8 cellular contexts compared by ENCODE assay signal in genomic region chr16:4734730-4735575, GRCh38. TPM values are rescaled to one million over a fixed set of nuclear protein-coding genes. Genes with fewer than 3 reads are reported as not detected.
A peak's percentile ranks its signal among the peaks of the same experiment; 100 is the strongest.
DNase-seq lines count a peak whose midpoint lies in the region; ATAC-seq and TF ChIP-seq lines count a peak whose summit lies in the region.

No MANE protein-coding gene starts in this region.

- POLR2A ChIA-PET in BJ (lab: Charles Lee) = interaction anchor here (0.6 kb wide), 1 partner anchor 208 kb away, joined by 3 read pairs; no protein-coding TSS in a partner anchor
- POLR2A ChIA-PET in activated CD4-positive, alpha-beta memory T cell treated with anti-CD3 and anti-CD28 coated beads for 36 hours (lab: Charles Lee) = interaction anchor here (0.8 to 1.9 kb wide), 7 partner anchors 32 to 259 kb away, joined by 3 to 9 read pairs (median 5); partner anchors contain the start of genes GLYR1, HMOX2, NUDT16L1 and ROGDI

- H3K4me3 ChIP-seq in BJ (ENCODE audit: low read depth, low read length) (peak overlapping the region; percentile 86), lung (peak overlapping the region; percentile 92)

- H3K4me3 Mint-ChIP-seq in activated CD4-positive, alpha-beta memory T cell treated with anti-CD3 and anti-CD28 coated beads for 36 hours = peak overlapping the region; percentile 86

- H3K36me3 Mint-ChIP-seq in activated CD4-positive, alpha-beta memory T cell treated with anti-CD3 and anti-CD28 coated beads for 36 hours = no peaks in the 10 kb centered on the region

- H3K9me3 ChIP-seq in lung (ENCODE audit: control insufficient read depth in 2 of 2, insufficient read depth in 1 of 2, low read length in 1 of 2) = no peaks in the 10 kb centered on the region

- peaks cover 1% of the 10 kb centered on the region; the same call in 1 of the 2 replicates for H3K36me3 ChIP-seq in BJ (ENCODE audit: control insufficient read depth, insufficient read depth, low read length)
- H3K36me3 ChIP-seq in lung (ENCODE audit: control insufficient read depth in 2 of 2, insufficient read depth in 2 of 2, low read length in 2 of 2) = peaks cover 0 to 4% of the 10 kb centered on the region in 2 donors

- peaks cover 0 to 2% of the 10 kb centered on the region in 2 donors for H3K4me1 ChIP-seq in lung (ENCODE audit: control insufficient read depth in 2 of 2, insufficient read depth in 2 of 2, low read length in 2 of 2)

- ATAC-seq in GM19043 (IDR thresholded peaks at IDR 0.05; ENCODE audit: low read depth, unreplicated experiment) = peak; percentile 51
- ATAC-seq in HG03280 (IDR thresholded peaks at IDR 0.05; ENCODE audit: unreplicated experiment) = peak; percentile 67
- peak; percentile 84 for ATAC-seq in lung (ENCODE audit: insufficient read depth, low FRiP score)

- no peaks in the 10 kb centered on the region for H3K27me3 Mint-ChIP-seq in activated CD4-positive, alpha-beta memory T cell treated with anti-CD3 and anti-CD28 coated beads for 36 hours

- CTCF ChIA-PET in BJ (lab: Yijun Ruan, JAX) = interaction anchor here (0.8 to 1.3 kb wide), 3 partner anchors 12 to 332 kb away, joined by 3 to 5 read pairs (median 5); no protein-coding TSS in a partner anchor
- CTCF ChIA-PET in activated CD4-positive, alpha-beta memory T cell treated with anti-CD3 and anti-CD28 coated beads for 36 hours (lab: Charles Lee) = interaction anchor here (1.0 to 2.4 kb wide), 7 partner anchors 17 to 321 kb away, joined by 3 to 11 read pairs (median 5); partner anchors contain the start of genes MGRN1, ROGDI and ZNF500

- peaks cover 17% of the 10 kb centered on the region for H3K4me1 Mint-ChIP-seq in activated CD4-positive, alpha-beta memory T cell treated with anti-CD3 and anti-CD28 coated beads for 36 hours (ENCODE audit: low read depth)

- H3K27me3 ChIP-seq in BJ (ENCODE audit: control insufficient read depth, insufficient read depth, low read length) = no peaks in the 10 kb centered on the region
- H3K27me3 ChIP-seq in lung (ENCODE audit: control insufficient read depth, insufficient read depth) = no peaks in the 10 kb centered on the region

- intact Hi-C loops in activated CD4-positive, alpha-beta memory T cell treated with anti-CD3 and anti-CD28 coated beads for 36 hours (cut with micrococcal nuclease) = loop anchor here (1.0 to 10.0 kb wide), 5 partner anchors 33 to 360 kb away; partner anchors contain the start of genes EEF2KMT, NUDT16L1 and ROGDI

- DNase-seq in BJ (ENCODE audit: low read depth) = peak; percentile 7
- peak; percentile 93 for DNase-seq in NCI-H69 (lab: John Stamatoyannopoulos, UW)
- DNase-seq in activated CD4-positive, alpha-beta memory T cell treated with anti-CD3 and anti-CD28 coated beads for 36 hours = peak; percentile 94
- DNase-seq in ecto neural progenitor cell (ENCODE audit: low spot score) = peak; percentile 93
- peak; percentile 91 for DNase-seq in lung (ENCODE audit: low spot score)
- DNase-seq in stimulated activated CD4-positive, alpha-beta T cell treated with anti-CD3 and anti-CD28 coated beads, TNF-alpha, amount 100 ng/mL, for 1 hour (ENCODE audit: low read depth in 3 of 3, low spot score in 1 of 3) = peak; percentile 83 to 91 (median 85)

- peak overlapping the region; percentile 58 to 90 for H3K27ac ChIP-seq in lung (ENCODE audit: low read depth in 1 of 2, low read length in 1 of 2)

- no peaks in the 10 kb centered on the region for H3K9me3 Mint-ChIP-seq in activated CD4-positive, alpha-beta memory T cell treated with anti-CD3 and anti-CD28 coated beads for 36 hours

- 6 to 7% methylated on average over 38 of the region's 38 CpGs for WGBS in lung, 2 donors

- TF ChIP-seq CTCF in BJ (IDR thresholded peaks at IDR 0.05; ENCODE audit: insufficient read depth, low read depth, low read length) = no peak
- TF ChIP-seq CTCF in lung (IDR thresholded peaks at IDR 0.05; ENCODE audit: control extremely low read depth, extremely low read depth) = no peak

- peak overlapping the region; percentile 69 for H3K27ac Mint-ChIP-seq in activated CD4-positive, alpha-beta memory T cell treated with anti-CD3 and anti-CD28 coated beads for 36 hours

RNA-seq across cellular contexts. Expression of gene DNAAF8, which starts 0.6 kb away (rescaled TPM):
- polyA plus RNA-seq in BJ (2011; rRNA removed) (1.9 and 2.2 TPM in 2 replicates), lung (1 to 10 TPM; 4.3 to 4.9 TPM)
- 2.0 and 3.5 TPM in 2 replicates for polyA minus RNA-seq in BJ (2011; rRNA and poly(A)+ RNA removed)
- under 1 TPM in 1 of 2 experiments, not detected in 1; 0.31 TPM for total RNA-seq in activated CD4-positive, alpha-beta memory T cell treated with anti-CD3 and anti-CD28 coated beads for 36 hours
- 10 to 100 TPM in 1 of 2 donors, 1 to 10 TPM in 1; 5.1 to 11.3 TPM for total RNA-seq in lung

RNA-seq across cellular contexts. Expression of gene ANKS3, which starts 0.9 kb away (rescaled TPM):
- polyA plus RNA-seq in BJ (2011; rRNA removed) = 14.6 and 23.7 TPM in 2 replicates
- 15.1 and 29.6 TPM in 2 replicates for polyA minus RNA-seq in BJ (2011; rRNA and poly(A)+ RNA removed)
- total RNA-seq in activated CD4-positive, alpha-beta memory T cell treated with anti-CD3 and anti-CD28 coated beads for 36 hours = 10 to 100 TPM; 11.7 to 13.3 TPM
- total RNA-seq in lung = 10 to 100 TPM; 23.5 to 25.3 TPM
- polyA plus RNA-seq in lung = 10 to 100 TPM; 12.6 to 26.3 TPM

RNA-seq across cellular contexts. Expression of gene ZNF500, which starts 32.0 kb away (rescaled TPM):
- polyA plus RNA-seq in BJ (2011; rRNA removed) (4.9 and 6.5 TPM in 2 replicates), lung (10 to 100 TPM in 1 of 2 donors, 1 to 10 TPM in 1; 7.5 to 10.7 TPM)
- polyA minus RNA-seq in BJ (2011; rRNA and poly(A)+ RNA removed) = 6.9 and 7.1 TPM in 2 replicates
- total RNA-seq in activated CD4-positive, alpha-beta memory T cell treated with anti-CD3 and anti-CD28 coated beads for 36 hours = 10 to 100 TPM; 11.3 to 11.4 TPM
- 10 to 100 TPM; 13.7 to 14.6 TPM for total RNA-seq in lung

RNA-seq across cellular contexts. Expression of gene NUDT16L1, which starts 41.6 kb away (rescaled TPM):
- 17.4 and 33.3 TPM in 2 replicates for polyA plus RNA-seq in BJ (2011; rRNA removed)
- 4.0 and 5.9 TPM in 2 replicates for polyA minus RNA-seq in BJ (2011; rRNA and poly(A)+ RNA removed)
- 10 to 100 TPM; 22.2 to 23.6 TPM for total RNA-seq in activated CD4-positive, alpha-beta memory T cell treated with anti-CD3 and anti-CD28 coated beads for 36 hours
- 10 to 100 TPM; 34.7 to 41.3 TPM for total RNA-seq in lung
- polyA plus RNA-seq in lung = 10 to 100 TPM; 27.8 to 29.8 TPM

RNA-seq across cellular contexts. Expression of gene SEPTIN12, which starts 53.2 kb away (rescaled TPM):
- not detected in 2 replicates for polyA plus RNA-seq in BJ (2011; rRNA removed)
- not detected in 2 replicates for polyA minus RNA-seq in BJ (2011; rRNA and poly(A)+ RNA removed)
- total RNA-seq in activated CD4-positive, alpha-beta memory T cell treated with anti-CD3 and anti-CD28 coated beads for 36 hours = not detected
- total RNA-seq in lung = not detected
- not detected for polyA plus RNA-seq in lung

Comparison
In these comparisons a context has a peak if more than half of its experiments do, and no peak if none do; other contexts are left out.
1. Peak in every context shown above with its lines: DNase-seq, ATAC-seq, H3K4me3 ChIP-seq and H3K27ac ChIP-seq.
2. DNase-seq: peak in every context shown above with its lines; median percentile 94 in activated CD4-positive, alpha-beta memory T cell treated with anti-CD3 and anti-CD28 coated beads for 36 hours; 93 in NCI-H69; 93 in ecto neural progenitor cell; 91 in lung; 85 in stimulated activated CD4-positive, alpha-beta T cell treated with anti-CD3 and anti-CD28 coated beads, TNF-alpha, amount 100 ng/mL, for 1 hour; 7 in BJ.
3. RNA of gene DNAAF8, which starts 0.6 kb away (total RNA-seq): 5.1 to 11.3 TPM in lung; 0.31 TPM in activated CD4-positive, alpha-beta memory T cell treated with anti-CD3 and anti-CD28 coated beads for 36 hours; every median in the first group is over 4 times any median in the second.